14 cellular contexts compared by ENCODE assay signal in genomic region chr5:150642991-150643710, GRCh38. TPM values are rescaled to one million over a fixed set of nuclear protein-coding genes. Genes with fewer than 3 reads are reported as not detected.
DNase-seq lines count a peak whose midpoint lies in the region; ATAC-seq, FAIRE-seq and TF ChIP-seq lines count a peak whose summit lies in the region.
"Had no signal": no experiment of that assay in that cellular context is flagged by ENCODE, and none has a peak within 500 bp of the region (broad histone marks: within the 10 kb centered on the region; RNA-seq: fewer than 3 reads in every experiment).

No MANE protein-coding gene starts in this region.

- H3K36me3 ChIP-seq in SK-N-SH (replicated peaks in 1 of 2; ENCODE audit: control insufficient read depth in 1 of 2, insufficient read depth in 2 of 2, low read length in 1 of 2) = peaks cover 0 to 2% of the 10 kb centered on the region in 2 experiments
- peaks cover 0 to 15% of the 10 kb centered on the region in 2 experiments for H3K36me3 ChIP-seq in endothelial cell of umbilical vein (ENCODE audit: control insufficient read depth in 2 of 2, extremely low read depth in 1 of 2, insufficient read depth in 2 of 2, low read length in 2 of 2)
- H3K36me3 ChIP-seq in upper lobe of right lung = peaks cover 3% of the 10 kb centered on the region

- no peak for TF ChIP-seq RAD21 in SK-N-SH (IDR thresholded peaks at IDR 0.05; ENCODE audit: low read length)

- CTCF ChIA-PET in SK-N-SH (lab: Yijun Ruan, JAX) (interaction anchor here (0.8 to 5.5 kb wide), 5 partner anchors 9 to 83 kb away, joined by 3 to 44 read pairs (median 7); no protein-coding TSS in a partner anchor), endothelial cell of umbilical vein (lab: Charles Lee) (interaction anchor here (0.9 to 6.8 kb wide), 14 partner anchors 10 to 184 kb away, joined by 3 to 52 read pairs (median 4); partner anchors contain the start of gene RBM22)

- H3K27me3 ChIP-seq in SK-N-SH (ENCODE audit: insufficient read depth) (no peaks in the 10 kb centered on the region), endothelial cell of umbilical vein (ENCODE audit: control insufficient read depth in 2 of 2, insufficient read depth in 2 of 2, low read length in 2 of 2) (no peaks in the 10 kb centered on the region), upper lobe of right lung (no peaks in the 10 kb centered on the region)

- H3K4me3 ChIP-seq in SK-N-SH (ENCODE audit: low read depth in 2 of 2, low read length in 1 of 2) (peak overlapping the region in 1 of 2 experiments; percentile 57; a peak in 1 of 4 replicates), endothelial cell of umbilical vein (replicated peaks in 1 of 3; ENCODE audit: insufficient read depth in 1 of 3, low read depth in 1 of 3, low read length in 3 of 3) (peak overlapping the region in 2 of 3 experiments; percentile 60 to 73), upper lobe of right lung (peak overlapping the region; percentile 46)

- DNase-seq in SK-N-SH (no peak), endothelial cell of umbilical vein (ENCODE audit: low read depth, low spot score) (no peak), nephron progenitor cell (no peak), upper lobe of right lung (no peak), GOT3 (lab: John Stamatoyannopoulos, UW) (no peak), NCI-H524 treated with DMSO at 0.1 percent for 48 hours (lab: John Stamatoyannopoulos, UW) (no peak)
- DNase-seq in stimulated activated naive CD4-positive, alpha-beta T cell (lab: John Stamatoyannopoulos, UW) = no peak
- DNase-seq: activated T-cell treated with anti-CD3 and anti-CD28 coated beads for 4 hours; natural killer cell; NCI-H1694 treated with DMSO at 0.1 percent for 48 hours; stimulated activated CD4-positive, alpha-beta T cell treated with anti-CD3 and anti-CD28 coated beads, Interleukin-2, amount 100 ng/mL, for 24 hours had no signal

- TF ChIP-seq EP300 in SK-N-SH (IDR thresholded peaks at IDR 0.05; ENCODE audit: borderline replicate concordance in 1 of 2, low read depth in 1 of 2, low read length in 1 of 2) = no peak

- intact Hi-C loops in endothelial cell of umbilical vein (cut with micrococcal nuclease) = loop anchor here (1.0 kb wide), 2 partner anchors 10 to 82 kb away; no protein-coding TSS in a partner anchor
- intact Hi-C loops in upper lobe of right lung (cut with DNase I) = no loop called here

- H3K9me3 Mint-ChIP-seq in nephron progenitor cell = no peaks in the 10 kb centered on the region
- H3K9me3 Mint-ChIP-seq: dendritic cell treated with granulocyte-macrophage colony-stimulating factor and Interleukin-4, amounts not matched to agents 40 ng/mL and 50 ng/mL, for 4 days; natural killer cell had no signal

- no peaks in the 10 kb centered on the region for H3K36me3 Mint-ChIP-seq in nephron progenitor cell (ENCODE audit: low read depth)
- H3K36me3 Mint-ChIP-seq: natural killer cell had no signal

- 94% methylated on average over 9 of the region's 12 CpGs for WGBS in SK-N-SH (ENCODE audit: low lambda C conversion rate)

- no peak for FAIRE-seq in endothelial cell of umbilical vein (lab: Jason Lieb, UNC)

- H3K79me2 ChIP-seq in SK-N-SH (ENCODE audit: insufficient read depth) (peaks cover 49% of the 10 kb centered on the region), endothelial cell of umbilical vein (ENCODE audit: control insufficient read depth, insufficient read depth, low read length) (peaks cover 53% of the 10 kb centered on the region)

- dilution Hi-C loops in endothelial cell of umbilical vein (cut with MboI; ENCODE audit: extremely low pct_ligation_motif_present, low sequenced_read_pairs) = no loop called here

- H3F3A ChIP-seq in SK-N-SH (replicated peaks; ENCODE audit: insufficient read depth) = peaks cover 47% of the 10 kb centered on the region

- H3K27ac Mint-ChIP-seq in nephron progenitor cell = peak overlapping the region; percentile 25
- H3K27ac Mint-ChIP-seq: dendritic cell treated with granulocyte-macrophage colony-stimulating factor and Interleukin-4, amounts not matched to agents 40 ng/mL and 50 ng/mL, for 4 days; natural killer cell had no signal

- no peak overlapping the region for H3K4me3 Mint-ChIP-seq in nephron progenitor cell
- H3K4me3 Mint-ChIP-seq: dendritic cell treated with granulocyte-macrophage colony-stimulating factor and Interleukin-4, amounts not matched to agents 40 ng/mL and 50 ng/mL, for 4 days; natural killer cell had no signal

- H3K4me2 ChIP-seq in SK-N-SH = peak overlapping the region; percentile 66
- H3K4me2 ChIP-seq in endothelial cell of umbilical vein (ENCODE audit: insufficient read depth, low read length) = peak overlapping the region; percentile 78

- peaks cover 61 to 72% of the 10 kb centered on the region in 2 experiments for H3K4me1 ChIP-seq in SK-N-SH (ENCODE audit: control insufficient read depth in 1 of 2, insufficient read depth in 2 of 2, low read depth in 1 of 2, low read length in 1 of 2)
- peaks cover 62% of the 10 kb centered on the region for H3K4me1 ChIP-seq in endothelial cell of umbilical vein (ENCODE audit: control insufficient read depth, extremely low read depth, insufficient read depth, low read length)
- peaks cover 84% of the 10 kb centered on the region for H3K4me1 ChIP-seq in upper lobe of right lung

- POLR2A ChIA-PET in SK-N-SH (lab: Yijun Ruan, JAX) (interaction anchor here (0.8 to 2.0 kb wide), 4 partner anchors 9 to 193 kb away, joined by 3 to 6 read pairs (median 3); no protein-coding TSS in a partner anchor), endothelial cell of umbilical vein (lab: Charles Lee) (interaction anchor here (1.0 to 1.5 kb wide), 2 partner anchors 10 to 53 kb away, joined by 3 to 4 read pairs; no protein-coding TSS in a partner anchor)

- ATAC-seq in upper lobe of right lung = no peak
- ATAC-seq: natural killer cell had no signal

- H2AFZ ChIP-seq in SK-N-SH (ENCODE audit: low read depth) = no peak overlapping the region
- H2AFZ ChIP-seq in endothelial cell of umbilical vein (ENCODE audit: low read depth, low read length) = no peak overlapping the region

- H3K9me2 ChIP-seq in SK-N-SH = no peaks in the 10 kb centered on the region

- H3K4me1 Mint-ChIP-seq in nephron progenitor cell = peaks cover 77% of the 10 kb centered on the region
- H3K4me1 Mint-ChIP-seq: natural killer cell had no signal

- BruUV-seq in endothelial cell of umbilical vein (replicated peaks; lab: Mats Ljungman, UMichigan) = no TSS peak

- H3K9me3 ChIP-seq in SK-N-SH (no peaks in the 10 kb centered on the region), endothelial cell of umbilical vein (replicated peaks; ENCODE audit: control insufficient read depth, insufficient read depth, low read length) (no peaks in the 10 kb centered on the region), upper lobe of right lung (no peaks in the 10 kb centered on the region)

- peak overlapping the region; percentile 32 for H3K9ac ChIP-seq in SK-N-SH
- peak overlapping the region; percentile 50 for H3K9ac ChIP-seq in endothelial cell of umbilical vein (replicated peaks; ENCODE audit: extremely low read depth, insufficient read depth, low read length)

- TF ChIP-seq CTCF in SK-N-SH (IDR thresholded peaks at IDR 0.05) = no peak
- TF ChIP-seq CTCF in endothelial cell of umbilical vein (IDR thresholded peaks at IDR 0.05; ENCODE audit: extremely low read depth in 1 of 2, insufficient read depth in 1 of 2, low read depth in 1 of 2, low read length in 2 of 2) = no peak
- TF ChIP-seq CTCF in nephron progenitor cell (IDR thresholded peaks at IDR 0.05) = no peak
- no peak for TF ChIP-seq CTCF in upper lobe of right lung (IDR thresholded peaks at IDR 0.05)

- no peaks in the 10 kb centered on the region for H3K9me1 ChIP-seq in endothelial cell of umbilical vein (replicated peaks; ENCODE audit: control insufficient read depth, extremely low read depth, insufficient read depth, low read length)

- no peaks in the 10 kb centered on the region; the same call in 1 of the 2 replicates for H4K20me1 ChIP-seq in SK-N-SH (ENCODE audit: insufficient read depth)
- H4K20me1 ChIP-seq in endothelial cell of umbilical vein (replicated peaks; ENCODE audit: control insufficient read depth, extremely low read depth, insufficient read depth, low read length) = no peaks in the 10 kb centered on the region

- peaks cover 10% of the 10 kb centered on the region for H3K27me3 Mint-ChIP-seq in nephron progenitor cell (ENCODE audit: low read depth, poor library complexity)

- H3K27ac ChIP-seq in SK-N-SH (ENCODE audit: low read depth in 2 of 2, low read length in 1 of 2) (peak overlapping the region; percentile 92 to 94), endothelial cell of umbilical vein (ENCODE audit: insufficient read depth, low read depth, low read length) (peak overlapping the region; percentile 98), upper lobe of right lung (peak overlapping the region; percentile 86)

- TF ChIP-seq POLR2A in endothelial cell of umbilical vein (IDR thresholded peaks at IDR 0.05; ENCODE audit: low read depth, low read length) = no peak

RNA-seq across cellular contexts. Expression of gene SYNPO, which starts 2.7 kb away (rescaled TPM):
- 3.0 and 5.1 TPM in 2 replicates for polyA plus RNA-seq in SK-N-SH (2012; rRNA removed)
- polyA plus RNA-seq in SK-N-SH (2012; cell fraction: cytosol; rRNA removed) = 3.3 and 4.5 TPM in 2 replicates
- 9.8 and 14.0 TPM in 2 replicates for polyA plus RNA-seq in SK-N-SH (2012; cell fraction: nucleus; rRNA removed)
- 93.9 and 121 TPM in 2 replicates for total RNA-seq in endothelial cell of umbilical vein
- 56.9 and 68.4 TPM in 2 replicates for polyA plus RNA-seq in endothelial cell of umbilical vein
- 58.1 and 70.3 TPM in 2 replicates for polyA plus RNA-seq in endothelial cell of umbilical vein (2011; cell fraction: cytosol; rRNA removed)
- 80.9 and 110 TPM in 2 replicates for polyA plus RNA-seq in endothelial cell of umbilical vein (2011; cell fraction: nucleus; rRNA removed)
- polyA plus RNA-seq in endothelial cell of umbilical vein (2012) = 58.3 and 66.7 TPM in 2 replicates
- polyA minus RNA-seq in endothelial cell of umbilical vein = 84.2 and 147 TPM in 2 replicates
- polyA minus RNA-seq in endothelial cell of umbilical vein (2011; cell fraction: cytosol; rRNA and poly(A)+ RNA removed) = 8.7 TPM
- 66.6 and 71.2 TPM in 2 replicates for polyA minus RNA-seq in endothelial cell of umbilical vein (2011; cell fraction: nucleus; rRNA and poly(A)+ RNA removed)
- 151 TPM for total RNA-seq in upper lobe of right lung

RNA-seq across cellular contexts. Expression of gene MYOZ3, which starts 17.9 kb away (rescaled TPM):
- polyA plus RNA-seq in SK-N-SH (2012; rRNA removed) = 0.26 and 0.41 TPM in 2 replicates
- polyA plus RNA-seq in SK-N-SH (2012; cell fraction: cytosol; rRNA removed) = 0.31 and 0.35 TPM in 2 replicates
- 0.48 and 0.67 TPM in 2 replicates for polyA plus RNA-seq in SK-N-SH (2012; cell fraction: nucleus; rRNA removed)
- 1.1 and 1.2 TPM in 2 replicates for total RNA-seq in endothelial cell of umbilical vein
- polyA plus RNA-seq in endothelial cell of umbilical vein = 0.43 and 0.59 TPM in 2 replicates
- polyA plus RNA-seq in endothelial cell of umbilical vein (2011; cell fraction: cytosol; rRNA removed) = 0.27 and 0.37 TPM in 2 replicates
- 0.55 and 0.80 TPM in 2 replicates for polyA plus RNA-seq in endothelial cell of umbilical vein (2011; cell fraction: nucleus; rRNA removed)
- polyA plus RNA-seq in endothelial cell of umbilical vein (2012) = 0.28 and 0.67 TPM in 2 replicates
- 0.68 and 0.75 TPM in 2 replicates for polyA minus RNA-seq in endothelial cell of umbilical vein
- not detected for polyA minus RNA-seq in endothelial cell of umbilical vein (2011; cell fraction: cytosol; rRNA and poly(A)+ RNA removed)
- polyA minus RNA-seq in endothelial cell of umbilical vein (2011; cell fraction: nucleus; rRNA and poly(A)+ RNA removed) = 0.77 and 1.1 TPM in 2 replicates
- 1.7 TPM for total RNA-seq in upper lobe of right lung
- total RNA-seq: HT-29, natural killer cell, OCI-LY7 had no signal

RNA-seq across cellular contexts. Expression of gene RBM22, which starts 57.7 kb away (rescaled TPM):
- polyA plus RNA-seq in SK-N-SH (2012; rRNA removed) (30.7 and 41.0 TPM in 2 replicates), endothelial cell of umbilical vein (37.0 and 41.8 TPM in 2 replicates)
- 27.2 and 30.1 TPM in 2 replicates for polyA plus RNA-seq in SK-N-SH (2012; cell fraction: cytosol; rRNA removed)
- polyA plus RNA-seq in SK-N-SH (2012; cell fraction: nucleus; rRNA removed) = 39.9 and 65.8 TPM in 2 replicates
- total RNA-seq in endothelial cell of umbilical vein (44.4 and 51.2 TPM in 2 replicates), upper lobe of right lung (51.2 TPM)
- 39.8 and 41.8 TPM in 2 replicates for polyA plus RNA-seq in endothelial cell of umbilical vein (2011; cell fraction: cytosol; rRNA removed)
- 85.3 and 110 TPM in 2 replicates for polyA plus RNA-seq in endothelial cell of umbilical vein (2011; cell fraction: nucleus; rRNA removed)
- polyA plus RNA-seq in endothelial cell of umbilical vein (2012) = 33.1 and 42.8 TPM in 2 replicates
- polyA minus RNA-seq in endothelial cell of umbilical vein = 34.4 and 36.8 TPM in 2 replicates
- polyA minus RNA-seq in endothelial cell of umbilical vein (2011; cell fraction: cytosol; rRNA and poly(A)+ RNA removed) = 18.9 TPM
- polyA minus RNA-seq in endothelial cell of umbilical vein (2011; cell fraction: nucleus; rRNA and poly(A)+ RNA removed) = 40.7 and 55.0 TPM in 2 replicates
